ENCODE assay signal across 8 cellular contexts in the genomic region with DNA sequence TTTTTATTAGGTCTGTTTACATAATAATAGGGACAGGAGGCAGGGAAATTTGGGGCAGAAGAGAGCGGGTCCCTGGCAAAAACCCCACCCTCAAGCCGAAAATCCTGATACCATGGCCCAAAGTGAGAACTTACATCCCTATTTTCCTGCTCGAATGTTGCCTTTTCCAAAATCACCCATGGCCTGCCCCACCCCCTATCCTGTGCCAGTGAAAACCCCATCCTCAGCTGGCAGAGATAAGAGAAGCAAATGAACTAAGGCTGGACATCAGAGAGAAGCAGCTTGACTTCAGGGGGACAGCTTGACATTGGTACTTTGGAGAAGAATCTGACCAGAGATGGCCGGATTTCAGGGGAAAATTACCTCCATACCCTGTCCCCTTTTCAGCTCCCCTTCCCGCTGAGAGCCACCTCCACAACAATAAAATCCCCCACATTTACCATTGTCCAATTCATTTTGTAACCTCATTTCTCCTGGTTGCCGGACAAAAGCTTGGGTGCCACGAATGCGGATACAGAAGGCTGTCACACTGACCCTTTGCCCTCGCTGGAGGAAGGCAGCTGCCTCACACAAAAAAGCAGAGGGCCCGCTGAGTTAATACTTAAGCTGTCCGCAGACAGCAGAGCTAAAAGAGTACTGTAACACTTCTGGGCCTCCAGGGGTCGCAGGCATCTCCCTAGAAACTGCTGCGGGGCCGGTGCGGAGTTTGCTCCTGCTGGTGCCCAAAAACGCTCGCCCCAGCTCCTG.
DNase-seq lines count a peak whose midpoint lies in the region; ATAC-seq and TF ChIP-seq lines count a peak whose summit lies in the region.

No MANE protein-coding gene starts in this region.

- CTCF ChIA-PET in HEK293T (lab: Yijun Ruan, JAX): interaction anchor here (0.8 to 1.8 kb wide), 7 partner anchors 10 to 263 kb away, joined by 3 to 13 read pairs (median 4); no protein-coding TSS in a partner anchor

- H3K9ac ChIP-seq in iPS-15b (ENCODE audit: low read depth, low read length): no peak overlapping the region

- H3K36me3 ChIP-seq in WERI-Rb-1 (no peaks in the 10 kb centered on the region), iPS-15b (ENCODE audit: control insufficient read depth, insufficient read depth, low read length) (no peaks in the 10 kb centered on the region)

- no peaks in the 10 kb centered on the region for H3K9me3 ChIP-seq in WERI-Rb-1 (ENCODE audit: severe bottlenecking)
- H3K9me3 ChIP-seq in iPS-15b (ENCODE audit: control insufficient read depth, insufficient read depth, low read length): no peaks in the 10 kb centered on the region

- ATAC-seq in GM18511 (IDR thresholded peaks at IDR 0.05; ENCODE audit: unreplicated experiment): no peak
- ATAC-seq in GM21526 (IDR thresholded peaks at IDR 0.05; ENCODE audit: low FRiP score, unreplicated experiment): no peak

- H3K27ac ChIP-seq in WERI-Rb-1: peak overlapping the region; percentile 22; the same call in 1 of the 2 replicates

- no peak overlapping the region for H3K4me3 ChIP-seq in AG09309 (ENCODE audit: control insufficient read depth, low read depth, low read length)
- H3K4me3 ChIP-seq in WERI-Rb-1 (ENCODE audit: low read depth, low read length): no peak overlapping the region
- peak overlapping the region; percentile 24 for H3K4me3 ChIP-seq in iPS-15b (ENCODE audit: low read depth, low read length)

- TF ChIP-seq CTCF in AG09309 (IDR thresholded peaks at IDR 0.05; ENCODE audit: control insufficient read depth, insufficient read depth, low read depth, low read length, missing control alignments): peak; percentile 76
- peak; percentile 87 for TF ChIP-seq CTCF in WERI-Rb-1 (IDR thresholded peaks at IDR 0.05; ENCODE audit: low read depth, low read length)
- no peak for TF ChIP-seq CTCF in GM20000 (IDR thresholded peaks at IDR 0.05; ENCODE audit: extremely low read depth, missing control alignments)

- H3K27me3 ChIP-seq in WERI-Rb-1 (ENCODE audit: insufficient read depth, low read depth, severe bottlenecking) (no peaks in the 10 kb centered on the region), iPS-15b (ENCODE audit: control insufficient read depth, insufficient read depth, low read length) (no peaks in the 10 kb centered on the region)

- DNase-seq in AG09309 (ENCODE audit: low read depth): peak; percentile 2
- peak; percentile 82 for DNase-seq in HEK293T (ENCODE audit: extremely low spot score)
- peak; percentile 75 for DNase-seq in WERI-Rb-1
- DNase-seq in activated gamma-delta T cell (lab: John Stamatoyannopoulos, UW): no peak
- no peak for DNase-seq in GM20000 (ENCODE audit: low spot score)

- peaks cover 4% of the 10 kb centered on the region for H3K4me1 ChIP-seq in iPS-15b (ENCODE audit: control insufficient read depth, insufficient read depth, low read length)

- POLR2A ChIA-PET in HEK293T (lab: Yijun Ruan, JAX): no interaction called here

TF ChIP-seq in HEK293T, 16 proteins besides CTCF, POLR2A, EP300 and RAD21:
- TF ChIP-seq ELF4 (IDR thresholded peaks at IDR 0.05) (no peak), NFRKB (IDR thresholded peaks at IDR 0.05) (no peak), FOXA1 (IDR thresholded peaks at IDR 0.05) (no peak), SUZ12 (IDR thresholded peaks at IDR 0.05) (no peak), L3MBTL2 (conservative IDR thresholded peaks at IDR 0.05) (no peak), LEF1 (IDR thresholded peaks at IDR 0.05; ENCODE audit: borderline replicate concordance) (no peak), BHLHE40 (IDR thresholded peaks at IDR 0.05; ENCODE audit: borderline replicate concordance) (no peak), CTBP1 (IDR thresholded peaks at IDR 0.05; ENCODE audit: borderline replicate concordance) (no peak), ARNT (IDR thresholded peaks at IDR 0.05) (no peak), TARDBP (IDR thresholded peaks at IDR 0.05) (no peak), ZNF384 (IDR thresholded peaks at IDR 0.05) (no peak), FOXK2 (IDR thresholded peaks at IDR 0.05) (no peak)
- TF ChIP-seq, protein P1, sequence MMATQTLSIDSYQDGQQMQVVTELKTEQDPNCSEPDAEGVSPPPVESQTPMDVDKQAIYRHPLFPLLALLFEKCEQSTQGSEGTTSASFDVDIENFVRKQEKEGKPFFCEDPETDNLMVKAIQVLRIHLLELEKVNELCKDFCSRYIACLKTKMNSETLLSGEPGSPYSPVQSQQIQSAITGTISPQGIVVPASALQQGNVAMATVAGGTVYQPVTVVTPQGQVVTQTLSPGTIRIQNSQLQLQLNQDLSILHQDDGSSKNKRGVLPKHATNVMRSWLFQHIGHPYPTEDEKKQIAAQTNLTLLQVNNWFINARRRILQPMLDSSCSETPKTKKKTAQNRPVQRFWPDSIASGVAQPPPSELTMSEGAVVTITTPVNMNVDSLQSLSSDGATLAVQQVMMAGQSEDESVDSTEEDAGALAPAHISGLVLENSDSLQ (IDR thresholded peaks at IDR 0.05): no peak

Comparison
In these comparisons a context has a peak if more than half of its experiments do, and no peak if none do; other contexts are left out.
1. DNase-seq: peak in AG09309 (single experiment), HEK293T (single experiment) and WERI-Rb-1 (single experiment); none in activated gamma-delta T cell (single experiment) and GM20000 (single experiment).